Comparison of ENCODE assay signal across 8 cellular contexts in genomic region chr2:176002684-176003225, GRCh38. TPM values are rescaled to one million over a fixed set of nuclear protein-coding genes. Genes with fewer than 3 reads are reported as not detected.
DNase-seq lines count a peak whose midpoint lies in the region; ATAC-seq and TF ChIP-seq lines count a peak whose summit lies in the region.

No MANE protein-coding gene starts in this region.

- H3K9me3 Mint-ChIP-seq in activated T-cell treated with anti-CD3 and anti-CD28 coated beads, Interleukin-2, amount 50 U/mL, for 24 hours = no peaks in the 10 kb centered on the region
- H3K9me3 Mint-ChIP-seq in T-helper 2 cell treated with Interferon-gamma antibody and Interleukin-4, amounts not matched to agents 5 μg/mL and 100 μg/mL, for 36 hours = no peaks in the 10 kb centered on the region

- peak overlapping the region; percentile 86 for H3K4me3 ChIP-seq in neural cell (ENCODE audit: low read length)

- peaks cover 25% of the 10 kb centered on the region for H3K4me1 Mint-ChIP-seq in activated T-cell treated with anti-CD3 and anti-CD28 coated beads, Interleukin-2, amount 50 U/mL, for 24 hours (ENCODE audit: low read depth)
- peaks cover 24% of the 10 kb centered on the region for H3K4me1 Mint-ChIP-seq in T-helper 2 cell treated with Interferon-gamma antibody and Interleukin-4, amounts not matched to agents 5 μg/mL and 100 μg/mL, for 36 hours (ENCODE audit: low read depth)

- peak overlapping the region; percentile 68 for H3K9ac ChIP-seq in neural cell (ENCODE audit: low read length)

- H3K36me3 Mint-ChIP-seq in activated T-cell treated with anti-CD3 and anti-CD28 coated beads, Interleukin-2, amount 50 U/mL, for 24 hours (ENCODE audit: low read depth) = peaks cover 13% of the 10 kb centered on the region
- H3K36me3 Mint-ChIP-seq in T-helper 2 cell treated with Interferon-gamma antibody and Interleukin-4, amounts not matched to agents 5 μg/mL and 100 μg/mL, for 36 hours (ENCODE audit: low read depth) = no peaks in the 10 kb centered on the region

- no peaks in the 10 kb centered on the region for H3K36me3 ChIP-seq in neural cell (ENCODE audit: insufficient read depth, low read length)

- H2AFZ ChIP-seq in neural cell (ENCODE audit: low read depth, low read length) = peak overlapping the region; percentile 81

- DNase-seq in activated T-cell treated with anti-CD3 and anti-CD28 coated beads, Interleukin-2, amount 50 U/mL, for 24 hours = no peak
- no peak for DNase-seq in activated T-cell treated with anti-CD3 and anti-CD28 coated beads for 4 hours
- peak; percentile 16 for DNase-seq in T-helper 2 cell treated with Interferon-gamma antibody and Interleukin-4, amounts not matched to agents 5 μg/mL and 100 μg/mL, for 36 hours (ENCODE audit: low spot score)
- DNase-seq in fibroblast of gingiva (ENCODE audit: low read depth) = peak; percentile 2
- no peak for DNase-seq in NOMO-1 treated with DMSO at 0.1 percent for 48 hours (lab: John Stamatoyannopoulos, UW; ENCODE audit: unreplicated experiment)
- no peak for DNase-seq in D341Med (ENCODE audit: low spot score)

- no peaks in the 10 kb centered on the region for H4K20me1 ChIP-seq in neural cell (ENCODE audit: insufficient read depth)

- H3K79me2 ChIP-seq in neural cell (replicated peaks; ENCODE audit: insufficient read depth, low read length) = peaks cover 26% of the 10 kb centered on the region

- peak overlapping the region; percentile 94 for H3K27ac Mint-ChIP-seq in activated T-cell treated with anti-CD3 and anti-CD28 coated beads, Interleukin-2, amount 50 U/mL, for 24 hours
- peak overlapping the region; percentile 90 for H3K27ac Mint-ChIP-seq in T-helper 2 cell treated with Interferon-gamma antibody and Interleukin-4, amounts not matched to agents 5 μg/mL and 100 μg/mL, for 36 hours

- no peaks in the 10 kb centered on the region for H3K27me3 Mint-ChIP-seq in activated T-cell treated with anti-CD3 and anti-CD28 coated beads, Interleukin-2, amount 50 U/mL, for 24 hours
- peaks cover 18% of the 10 kb centered on the region for H3K27me3 Mint-ChIP-seq in T-helper 2 cell treated with Interferon-gamma antibody and Interleukin-4, amounts not matched to agents 5 μg/mL and 100 μg/mL, for 36 hours (ENCODE audit: low read depth)

- H3K27ac ChIP-seq in neural cell (ENCODE audit: low read length) = peak overlapping the region; percentile 75

- H3K9me2 ChIP-seq in neural cell (ENCODE audit: insufficient read depth, low read length) = no peaks in the 10 kb centered on the region

- H3F3A ChIP-seq in neural cell (ENCODE audit: insufficient read depth, low read length, poor library complexity, severe bottlenecking) = peaks cover 4% of the 10 kb centered on the region

- peak overlapping the region; percentile 43 for H3K4me2 ChIP-seq in neural cell (ENCODE audit: low read length)

- H3K9me3 ChIP-seq in neural cell (ENCODE audit: low read length) = no peaks in the 10 kb centered on the region

- peak; percentile 1 for ATAC-seq in HG03565 (IDR thresholded peaks at IDR 0.05; ENCODE audit: unreplicated experiment)

- peak overlapping the region; percentile 92 for H3K4me3 Mint-ChIP-seq in activated T-cell treated with anti-CD3 and anti-CD28 coated beads, Interleukin-2, amount 50 U/mL, for 24 hours
- H3K4me3 Mint-ChIP-seq in T-helper 2 cell treated with Interferon-gamma antibody and Interleukin-4, amounts not matched to agents 5 μg/mL and 100 μg/mL, for 36 hours = peak overlapping the region; percentile 99

- no peak for TF ChIP-seq RAD21 in neural cell (conservative IDR thresholded peaks at IDR 0.05)

- TF ChIP-seq CTCF in neural cell (IDR thresholded peaks at IDR 0.05; ENCODE audit: poor library complexity, severe bottlenecking) = no peak

- no peaks in the 10 kb centered on the region for H3K27me3 ChIP-seq in neural cell (ENCODE audit: insufficient read depth, low read depth, low read length)

- TF ChIP-seq EP300 in neural cell (conservative IDR thresholded peaks at IDR 0.05; ENCODE audit: poor library complexity, severe bottlenecking) = no peak

TF ChIP-seq in neural cell, 6 proteins besides CTCF, POLR2A, EP300 and RAD21:
- TF ChIP-seq POLR2AphosphoS5 (IDR thresholded peaks at IDR 0.05) = no peak
- TF ChIP-seq SMC3 (conservative IDR thresholded peaks at IDR 0.05; ENCODE audit: poor library complexity) = no peak
- TF ChIP-seq EZH2 (IDR thresholded peaks at IDR 0.05; ENCODE audit: borderline replicate concordance, insufficient read depth, low read length, poor library complexity, severe bottlenecking) = no peak
- TF ChIP-seq TAF1 (IDR thresholded peaks at IDR 0.05; ENCODE audit: low read depth) = no peak
- TF ChIP-seq REST (IDR thresholded peaks at IDR 0.05; ENCODE audit: borderline replicate concordance) = no peak
- no peak for TF ChIP-seq MXI1 (conservative IDR thresholded peaks at IDR 0.05; ENCODE audit: poor library complexity, severe bottlenecking)
TF ChIP-seq in neural cell: peak in this region for 0.

RNA-seq across cellular contexts. Expression of gene LNPK, which starts 0.7 kb away (rescaled TPM):
- polyA plus RNA-seq in neural cell = 46.7 and 48.8 TPM in 2 replicates
- 84.7 and 100 TPM in 2 replicates for polyA minus RNA-seq in neural cell

Comparison
In these comparisons a context has a peak if more than half of its experiments do, and no peak if none do; other contexts are left out.
1. DNase-seq: peak in T-helper 2 cell treated with Interferon-gamma antibody and Interleukin-4, amounts not matched to agents 5 μg/mL and 100 μg/mL, for 36 hours (single experiment) and fibroblast of gingiva (single experiment); none in activated T-cell treated with anti-CD3 and anti-CD28 coated beads, Interleukin-2, amount 50 U/mL, for 24 hours (single experiment), activated T-cell treated with anti-CD3 and anti-CD28 coated beads for 4 hours (single experiment), NOMO-1 treated with DMSO at 0.1 percent for 48 hours (single experiment) and D341Med (single experiment).